In genomic region chr17:82229686-82230626, GRCh38 we compare ENCODE assay signal across 8 cellular contexts. TPM values are rescaled to one million over a fixed set of nuclear protein-coding genes. Genes with fewer than 3 reads are reported as not detected.
DNase-seq lines count a peak whose midpoint lies in the region; ATAC-seq and TF ChIP-seq lines count a peak whose summit lies in the region.

No MANE protein-coding gene starts in this region.

- peaks cover 8% of the 10 kb centered on the region for H3K36me3 Mint-ChIP-seq in T-helper 2 cell treated with Interferon-gamma antibody and Interleukin-4, amounts not matched to agents 5 μg/mL and 100 μg/mL, for 36 hours (ENCODE audit: low read depth)

- ATAC-seq in left lobe of liver (no peak), thoracic aorta (ENCODE audit: insufficient number of reproducible peaks, low FRiP score, low read depth) (no peak)

- peak overlapping the region; percentile 85 for H3K27ac Mint-ChIP-seq in T-helper 2 cell treated with Interferon-gamma antibody and Interleukin-4, amounts not matched to agents 5 μg/mL and 100 μg/mL, for 36 hours

- no peak for DNase-seq in T-helper 2 cell treated with Interferon-gamma antibody and Interleukin-4, amounts not matched to agents 5 μg/mL and 100 μg/mL, for 36 hours (ENCODE audit: low spot score)
- DNase-seq in T-helper 2 cell (no peak), left lobe of liver (ENCODE audit: low spot score) (peak; percentile 57), thoracic aorta (ENCODE audit: low spot score) (no peak), NCI-H2171 (lab: John Stamatoyannopoulos, UW) (no peak), CD1c-positive myeloid dendritic cell (ENCODE audit: extremely low spot score) (no peak), HT-29 (ENCODE audit: low spot score) (no peak)

- peak overlapping the region; percentile 90 for H3K4me3 Mint-ChIP-seq in T-helper 2 cell treated with Interferon-gamma antibody and Interleukin-4, amounts not matched to agents 5 μg/mL and 100 μg/mL, for 36 hours

- no peaks in the 10 kb centered on the region for H3K36me3 ChIP-seq in thoracic aorta

- no peaks in the 10 kb centered on the region for H3K27me3 ChIP-seq in thoracic aorta (replicated peaks; ENCODE audit: insufficient read depth)

- peaks cover 17 to 40% of the 10 kb centered on the region in 2 donors for H3K4me1 ChIP-seq in thoracic aorta (ENCODE audit: control insufficient read depth in 1 of 2, low read depth in 2 of 2)

- peak overlapping the region; percentile 91 for H3K4me3 ChIP-seq in thoracic aorta

- no peaks in the 10 kb centered on the region for H3K9me3 ChIP-seq in thoracic aorta

- H3K4me1 Mint-ChIP-seq in T-helper 2 cell treated with Interferon-gamma antibody and Interleukin-4, amounts not matched to agents 5 μg/mL and 100 μg/mL, for 36 hours (ENCODE audit: low read depth) = peaks cover 8% of the 10 kb centered on the region

- H3K27ac ChIP-seq in adipose tissue (ENCODE audit: low read depth, low read length) = peak overlapping the region; percentile 90
- peak overlapping the region; percentile 32 to 86 for H3K27ac ChIP-seq in thoracic aorta

- TF ChIP-seq CTCF in thoracic aorta (IDR thresholded peaks at IDR 0.05) = no peak

- WGBS in adipose tissue, 3 donors = 53 to 73% (median 56%) methylated on average over 28 to 30 of the region's 30 CpGs

- no peaks in the 10 kb centered on the region for H3K9me3 Mint-ChIP-seq in T-helper 2 cell treated with Interferon-gamma antibody and Interleukin-4, amounts not matched to agents 5 μg/mL and 100 μg/mL, for 36 hours

- no peaks in the 10 kb centered on the region for H3K27me3 Mint-ChIP-seq in T-helper 2 cell treated with Interferon-gamma antibody and Interleukin-4, amounts not matched to agents 5 μg/mL and 100 μg/mL, for 36 hours (ENCODE audit: low read depth)

RNA-seq across cellular contexts. Expression of gene SLC16A3, which starts 1.1 kb away (rescaled TPM):
- 10 to 100 TPM in 2 of 3 donors, 1 to 10 TPM in 1; 6.5 to 36.7 (median 16.5) TPM for polyA plus RNA-seq in adipose tissue
- total RNA-seq in left lobe of liver (6.9 TPM), thoracic aorta (100 to 1,000 TPM in 1 of 2 donors, 10 to 100 TPM in 1; 76.0 to 113 TPM)
- 132 and 156 TPM in 2 replicates for total RNA-seq in HT-29 (2014; rRNA removed; shearing (Covaris generic))

RNA-seq across cellular contexts. Expression of gene CCDC57, which starts 17.3 kb away (rescaled TPM):
- 10 to 100 TPM; 22.7 to 23.7 (median 22.9) TPM for polyA plus RNA-seq in adipose tissue
- total RNA-seq in left lobe of liver (32.8 TPM), thoracic aorta (10 to 100 TPM; 19.4 to 58.1 TPM)
- 47.6 and 48.2 TPM in 2 replicates for total RNA-seq in HT-29 (2014; rRNA removed; shearing (Covaris generic))

RNA-seq across cellular contexts. Expression of gene CSNK1D, which starts 43.5 kb away (rescaled TPM):
- 100 to 1,000 TPM in 1 of 3 donors, 10 to 100 TPM in 2; 69.1 to 113 (median 90.8) TPM for polyA plus RNA-seq in adipose tissue
- total RNA-seq in left lobe of liver (49.6 TPM), thoracic aorta (10 to 100 TPM; 69.5 to 71.9 TPM)
- total RNA-seq in HT-29 (2014; rRNA removed; shearing (Covaris generic)) = 47.8 and 60.4 TPM in 2 replicates
